25 cellular contexts compared by ENCODE assay signal in the genomic region with DNA sequence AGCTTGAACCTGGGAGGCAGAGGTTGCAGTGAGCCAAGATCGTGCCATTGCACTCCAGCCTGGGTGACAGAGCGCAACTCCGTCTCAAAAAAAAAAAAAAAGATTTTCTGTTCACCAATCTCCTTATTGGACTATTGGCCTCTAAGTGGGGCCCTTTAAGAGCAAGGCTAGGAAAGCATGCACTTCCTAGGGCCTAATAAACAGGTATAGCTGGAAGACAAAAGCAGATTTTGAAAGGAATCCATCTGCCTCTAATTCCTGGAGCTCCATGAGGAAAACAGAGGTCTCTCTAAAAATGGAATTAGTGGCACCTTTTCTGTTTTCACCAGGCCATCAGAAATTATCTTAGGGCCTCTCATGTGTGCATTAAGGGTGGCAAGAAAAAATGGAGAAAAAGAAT.
DNase-seq lines count a peak whose midpoint lies in the region; ATAC-seq, FAIRE-seq and TF ChIP-seq lines count a peak whose summit lies in the region.
"Had no signal": no experiment of that assay in that cellular context is flagged by ENCODE, and none has a peak within 500 bp of the region (broad histone marks: within the 10 kb centered on the region; RNA-seq: fewer than 3 reads in every experiment).

No MANE protein-coding gene starts in this region.

- no peak for TF ChIP-seq RAD21 in K562 (CRISPR knock-in tag; conservative IDR thresholded peaks at IDR 0.05 in 1 of 2, IDR thresholded peaks at IDR 0.05 in 1 of 2)

- H3K79me1 ChIP-seq in mesendoderm (ENCODE audit: low read length) = no peaks in the 10 kb centered on the region

- H3K4ac ChIP-seq in mesendoderm (ENCODE audit: low read depth, low read length) = no peak overlapping the region

- TF ChIP-seq CTCF in HEK293 (tag by site-specific recombination; IDR thresholded peaks at IDR 0.05) (no peak), K562 (IDR thresholded peaks at IDR 0.05 in 2 of 3, conservative IDR thresholded peaks at IDR 0.05 in 1 of 3; ENCODE audit: insufficient read depth in 2 of 3, low read depth in 1 of 3, low read length in 3 of 3) (no peak), mammary epithelial cell (conservative IDR thresholded peaks at IDR 0.05 in 1 of 2, IDR thresholded peaks at IDR 0.05 in 1 of 2; ENCODE audit: extremely low read depth in 1 of 2, insufficient read depth in 1 of 2, low read depth in 1 of 2, low read length in 2 of 2) (no peak)

- CTCF ChIA-PET in HEK293 (lab: Yijun Ruan, JAX) = interaction anchor here (0.6 to 1.2 kb wide), 3 partner anchors 71 to 189 kb away, joined by 3 to 8 read pairs (median 4); no protein-coding TSS in a partner anchor
- CTCF ChIA-PET in K562 (lab: Yijun Ruan, JAX; ENCODE audit: low intra/inter-chr PET ratio) = no interaction called here
- CTCF ChIA-PET in mammary epithelial cell (lab: Charles Lee; ENCODE audit: low non-redundant PET) = no interaction called here

- dilution Hi-C loops in mammary epithelial cell (cut with HindIII; ENCODE audit: low sequenced_read_pairs) = no loop called here

- H2BK5ac ChIP-seq in mesendoderm (ENCODE audit: low read length) = no peak overlapping the region

- BruUV-seq in K562 (replicated peaks; lab: Mats Ljungman, UMichigan) = no TSS peak
- no TSS peak for BruUV-seq in mammary epithelial cell (replicated peaks; lab: Mats Ljungman, UMichigan)

- H3K27me3 ChIP-seq in K562 (ENCODE audit: control insufficient read depth in 2 of 2, insufficient read depth in 2 of 2, low read length in 2 of 2) = no peaks in the 10 kb centered on the region
- no peaks in the 10 kb centered on the region for H3K27me3 ChIP-seq in mesendoderm (ENCODE audit: insufficient read depth, low read length, poor library complexity)
- no peaks in the 10 kb centered on the region for H3K27me3 ChIP-seq in mammary epithelial cell (ENCODE audit: insufficient read depth, low read length)
- H3K27me3 ChIP-seq: BLaER1 treated with 17β-estradiol and CSF1 and Interleukin-3, amounts not matched to agents 10 nM and 100 nM had no signal

- FAIRE-seq in K562 (lab: Jason Lieb, UNC) = no peak
- FAIRE-seq: A549, GM12878, GM12892, GM18507 had no signal

- H3K9ac ChIP-seq in K562 (ENCODE audit: insufficient read depth in 1 of 2, low read depth in 2 of 2, low read length in 2 of 2) = no peak overlapping the region
- H3K9ac ChIP-seq in mesendoderm (ENCODE audit: low read length) = no peak overlapping the region
- no peak overlapping the region for H3K9ac ChIP-seq in mammary epithelial cell (ENCODE audit: insufficient read depth, low read length)
- H3K9ac ChIP-seq: BLaER1 treated with 17β-estradiol and CSF1 and Interleukin-3, amounts not matched to agents 10 nM and 100 nM had no signal

- DNase-seq in DMS53 (lab: John Stamatoyannopoulos, UW) = peak; percentile 31
- DNase-seq in DMS53 treated with DMSO at 0.1 percent for 48 hours (lab: John Stamatoyannopoulos, UW; ENCODE audit: unreplicated experiment) = no peak
- DNase-seq in K562 (ENCODE audit: extremely low read depth in 1 of 4, low spot score in 3 of 4) = peak in 1 of 4 experiments; percentile 6
- DNase-seq in mesendoderm = peak; percentile 20
- DNase-seq in mammary epithelial cell = no peak
- DNase-seq: AML-193; Caco-2; CD4-positive, alpha-beta T cell; CD8-positive, alpha-beta T cell; DMS 273 treated with DMSO at 0.1 percent for 48 hours; DMS153; DMS79; DND-41; EL; GDM1 had no signal

- H2AFZ ChIP-seq in K562 (ENCODE audit: low read depth, low read length) (no peak overlapping the region), mammary epithelial cell (ENCODE audit: low read depth, low read length) (no peak overlapping the region)

- H3K23ac ChIP-seq in mesendoderm (ENCODE audit: low read length) = no peak overlapping the region

- no peak overlapping the region for H3K27ac ChIP-seq in HEK293 (ENCODE audit: extremely low read depth, low read depth, low read length)
- H3K27ac ChIP-seq in K562 (ENCODE audit: extremely low read depth, low read depth, low read length) = no peak overlapping the region
- no peak overlapping the region for H3K27ac ChIP-seq in mesendoderm (ENCODE audit: low read depth, low read length)
- H3K27ac ChIP-seq in mammary epithelial cell (ENCODE audit: insufficient read depth, low read depth, low read length) = no peak overlapping the region
- H3K27ac ChIP-seq: 22Rv1; A549; BLaER1 treated with 17β-estradiol and CSF1 and Interleukin-3, amounts not matched to agents 10 nM and 100 nM; C4-2B had no signal

- in situ Hi-C loops in K562 (cut with MboI) (no loop called here), mammary epithelial cell (cut with MboI; ENCODE audit: low sequenced_read_pairs in 2 of 2) (no loop called here)

- no peak overlapping the region for H4K5ac ChIP-seq in mesendoderm (ENCODE audit: low read length)

- H3K9me3 ChIP-seq in HEK293 (ENCODE audit: control insufficient read depth, insufficient read depth, low read depth, low read length) (no peaks in the 10 kb centered on the region), K562 (replicated peaks; ENCODE audit: control insufficient read depth, insufficient read depth, low read depth, low read length) (0 out of 2 replicates have a peak, but pooled peaks cover 4% of the 10 kb centered on the region), mammary epithelial cell (replicated peaks; ENCODE audit: insufficient read depth, low read length) (peaks cover 8% of the 10 kb centered on the region)
- H3K9me3 ChIP-seq: A549 had no signal

- H4K20me1 ChIP-seq in K562 (replicated peaks; ENCODE audit: control insufficient read depth, insufficient read depth, low read length) (no peaks in the 10 kb centered on the region), mammary epithelial cell (ENCODE audit: insufficient read depth, low read length) (no peaks in the 10 kb centered on the region)
- H4K20me1 ChIP-seq: BLaER1 treated with 17β-estradiol and CSF1 and Interleukin-3, amounts not matched to agents 10 nM and 100 nM had no signal

- no peaks in the 10 kb centered on the region for H3K4me1 ChIP-seq in HEK293 (ENCODE audit: control insufficient read depth, insufficient read depth, low read length)
- H3K4me1 ChIP-seq in K562 (replicated peaks in 1 of 2; ENCODE audit: control insufficient read depth in 2 of 2, insufficient read depth in 2 of 2, low read length in 2 of 2) = peaks cover 0 to 3% of the 10 kb centered on the region in 2 experiments; a peak in 1 of 5 replicates
- H3K4me1 ChIP-seq in mesendoderm (ENCODE audit: control insufficient read depth, low read depth, low read length) = no peaks in the 10 kb centered on the region
- H3K4me1 ChIP-seq in mammary epithelial cell (ENCODE audit: insufficient read depth, low read length) = peaks cover 7% of the 10 kb centered on the region
- H3K4me1 ChIP-seq: BLaER1 treated with 17β-estradiol and CSF1 and Interleukin-3, amounts not matched to agents 10 nM and 100 nM had no signal

- intact Hi-C loops in K562 (cut with micrococcal nuclease) (no loop called here), mammary epithelial cell (cut with micrococcal nuclease) (no loop called here)

- H3K4me3 ChIP-seq in HEK293 (ENCODE audit: low read depth, low read length) (no peak overlapping the region), K562 (no peak overlapping the region), mesendoderm (ENCODE audit: low read length) (no peak overlapping the region), mammary epithelial cell (replicated peaks in 1 of 3; ENCODE audit: insufficient read depth in 1 of 3, low read depth in 2 of 3, low read length in 3 of 3) (no peak overlapping the region)
- H3K4me3 ChIP-seq: A549; BLaER1 treated with 17β-estradiol and CSF1 and Interleukin-3, amounts not matched to agents 10 nM and 100 nM; GM12878 had no signal

- H3K4me2 ChIP-seq in K562 (ENCODE audit: insufficient read depth, low read length) = no peak overlapping the region
- H3K4me2 ChIP-seq in mesendoderm (ENCODE audit: low read length) = no peak overlapping the region
- no peak overlapping the region for H3K4me2 ChIP-seq in mammary epithelial cell (ENCODE audit: insufficient read depth, low read depth, low read length)
- H3K4me2 ChIP-seq: A549; BLaER1 treated with 17β-estradiol and CSF1 and Interleukin-3, amounts not matched to agents 10 nM and 100 nM had no signal

- no peaks in the 10 kb centered on the region for H3K9me1 ChIP-seq in K562 (ENCODE audit: control insufficient read depth, insufficient read depth, low read length)

- H4K8ac ChIP-seq in mesendoderm (ENCODE audit: low read depth, low read length) = no peak overlapping the region

- no peak for ATAC-seq in K562
- no peak for ATAC-seq in HG03097 (IDR thresholded peaks at IDR 0.05; ENCODE audit: low FRiP score, unreplicated experiment)
- no peak for ATAC-seq in GM21381 (IDR thresholded peaks at IDR 0.05; ENCODE audit: unreplicated experiment)
- ATAC-seq: A549; CD8-positive, alpha-beta T cell; GM12878 had no signal

- no peak overlapping the region for H3K18ac ChIP-seq in mesendoderm (ENCODE audit: low read length)

- H3K56ac ChIP-seq in mesendoderm (ENCODE audit: low read length) = no peak overlapping the region

- H3K79me2 ChIP-seq in K562 (ENCODE audit: control insufficient read depth, insufficient read depth, low read length) (no peaks in the 10 kb centered on the region), mesendoderm (ENCODE audit: control insufficient read depth, insufficient read depth, low read length) (no peaks in the 10 kb centered on the region), mammary epithelial cell (ENCODE audit: insufficient read depth, low read length) (no peaks in the 10 kb centered on the region)

- no peak overlapping the region for H2BK120ac ChIP-seq in mesendoderm (ENCODE audit: low read depth, low read length)

- no peak overlapping the region for H2AK5ac ChIP-seq in mesendoderm (ENCODE audit: low read length)

- no peak overlapping the region for H2BK15ac ChIP-seq in mesendoderm (replicated peaks; ENCODE audit: low read depth)

- 0% methylated on average over 3 of the region's 3 CpGs for WGBS in K562 (ENCODE audit: insufficient coverage, low coverage, missing lambda C conversion rate)
- no CpG with 5 or more reads among the region's 3 CpGs for WGBS in mesendoderm (ENCODE audit: extremely low coverage, insufficient coverage, low lambda C conversion rate)
- 89% methylated on average over 3 of the region's 3 CpGs for WGBS in mammary epithelial cell (ENCODE audit: low coverage, missing lambda C conversion rate)

- TF ChIP-seq EP300 in K562 (IDR thresholded peaks at IDR 0.05; ENCODE audit: low read length) = no peak

- H3K36me3 ChIP-seq in HEK293 (ENCODE audit: control insufficient read depth in 2 of 2, insufficient read depth in 1 of 2, low read length in 2 of 2) (no peaks in the 10 kb centered on the region), K562 (ENCODE audit: control insufficient read depth, insufficient read depth, low read length) (no peaks in the 10 kb centered on the region), mesendoderm (ENCODE audit: control insufficient read depth, insufficient read depth, low read length) (no peaks in the 10 kb centered on the region), mammary epithelial cell (ENCODE audit: insufficient read depth, low read length) (no peaks in the 10 kb centered on the region)

- TF ChIP-seq POLR2A in K562 (conservative IDR thresholded peaks at IDR 0.05) = no peak

- POLR2A ChIA-PET in HEK293 (lab: Yijun Ruan, JAX) = no interaction called here
- POLR2A ChIA-PET in K562 (lab: Yijun Ruan, JAX) = no interaction called here

TF ChIP-seq in HEK293, 187 proteins besides CTCF, POLR2A, EP300 and RAD21 (continues in another document):
- TF ChIP-seq ZNF677 (tag by site-specific recombination; IDR thresholded peaks at IDR 0.05) = no peak

Comparison
In these comparisons a context has a peak if more than half of its experiments do, and no peak if none do; other contexts are left out.
1. DNase-seq: peak in DMS53 (single experiment) and mesendoderm (single experiment); none in DMS53 treated with DMSO at 0.1 percent for 48 hours (single experiment) and mammary epithelial cell (single experiment).